Comparison of ENCODE assay signal across 11 cellular contexts in genomic region chr10:131929122-131929845, GRCh38. TPM values are rescaled to one million over a fixed set of nuclear protein-coding genes. Genes with fewer than 3 reads are reported as not detected.
DNase-seq lines count a peak whose midpoint lies in the region; ATAC-seq and TF ChIP-seq lines count a peak whose summit lies in the region.
"Had no signal": no experiment of that assay in that cellular context is flagged by ENCODE, and none has a peak within 500 bp of the region (broad histone marks: within the 10 kb centered on the region; RNA-seq: fewer than 3 reads in every experiment).

No MANE protein-coding gene starts in this region.

- H3K4me1 ChIP-seq in right atrium auricular region (peaks cover 0 to 72% of the 10 kb centered on the region in 2 donors), skeletal muscle satellite cell (ENCODE audit: control insufficient read depth, insufficient read depth, low read length) (peaks cover 53% of the 10 kb centered on the region)

- peak overlapping the region; percentile 34 for H3K27ac Mint-ChIP-seq in activated CD4-positive, alpha-beta T cell treated with anti-CD3 and anti-CD28 coated beads, Interleukin-2, amount 10 ng/mL, durations not matched to agents 24 days and 14 days
- peak overlapping the region; percentile 21 for H3K27ac Mint-ChIP-seq in activated T-helper 1 cell treated with anti-CD3 and anti-CD28 coated beads, Interleukin-12 subunit alpha, Interleukin-12 subunit beta, Interleukin-2, Interleukin-4 antibody, amounts not matched to agents 30 ng/mL and 10 ng/mL and 1 ng/mL, durations not matched to agents 14 hours and 24 hours and 36 hours

- intact Hi-C loops in activated CD4-positive, alpha-beta T cell treated with anti-CD3 and anti-CD28 coated beads, Interleukin-2, amount 10 ng/mL, durations not matched to agents 24 days and 14 days (cut with micrococcal nuclease) = no loop called here
- intact Hi-C loops in activated T-helper 1 cell treated with anti-CD3 and anti-CD28 coated beads, Interleukin-12 subunit alpha, Interleukin-12 subunit beta, Interleukin-2, Interleukin-4 antibody, amounts not matched to agents 30 ng/mL and 10 ng/mL and 1 ng/mL, durations not matched to agents 14 hours and 24 hours and 36 hours (cut with micrococcal nuclease) = loop anchor here (2.0 kb wide), 1 partner anchor 54 kb away; no protein-coding TSS in a partner anchor

- H3K9me3 ChIP-seq in right atrium auricular region (peaks cover 5 to 11% of the 10 kb centered on the region in 2 donors), skeletal muscle satellite cell (replicated peaks; ENCODE audit: low read length) (no peaks in the 10 kb centered on the region)
- H3K9me3 ChIP-seq: Peyer's patch had no signal

- TF ChIP-seq CTCF in right atrium auricular region (IDR thresholded peaks at IDR 0.05) = no peak
- no peak for TF ChIP-seq CTCF in foreskin fibroblast (IDR thresholded peaks at IDR 0.05; ENCODE audit: low read depth, low read length)

- no peaks in the 10 kb centered on the region for H3K27me3 ChIP-seq in right atrium auricular region
- H3K27me3 ChIP-seq in skeletal muscle satellite cell (ENCODE audit: control insufficient read depth, insufficient read depth, low read length) = no peaks in the 10 kb centered on the region
- H3K27me3 ChIP-seq: Peyer's patch had no signal

- H3K27ac ChIP-seq in right atrium auricular region = peak overlapping the region; percentile 46 to 60
- H3K27ac ChIP-seq: Peyer's patch had no signal

- H3K4me3 ChIP-seq in right atrium auricular region (no peak overlapping the region), skeletal muscle satellite cell (ENCODE audit: low read length) (no peak overlapping the region), foreskin fibroblast (ENCODE audit: low read depth in 1 of 2, low read length in 2 of 2) (no peak overlapping the region)
- H3K4me3 ChIP-seq: Peyer's patch had no signal

- no peak for DNase-seq in activated CD4-positive, alpha-beta T cell treated with anti-CD3 and anti-CD28 coated beads, Interleukin-2, amount 10 ng/mL, durations not matched to agents 24 days and 14 days
- DNase-seq in activated CD4-positive, alpha-beta T cell treated with anti-CD3 and anti-CD28 coated beads, Interleukin-2, amount 50 U/mL, for 4 hours = no peak
- DNase-seq in activated T-helper 1 cell treated with anti-CD3 and anti-CD28 coated beads, Interleukin-12 subunit alpha, Interleukin-12 subunit beta, Interleukin-2, Interleukin-4 antibody, amounts not matched to agents 30 ng/mL and 10 ng/mL and 1 ng/mL, durations not matched to agents 14 hours and 24 hours and 36 hours (ENCODE audit: low spot score) = no peak
- DNase-seq in right atrium auricular region (ENCODE audit: low spot score) (no peak), NCI-H524 (lab: John Stamatoyannopoulos, UW) (no peak), foreskin fibroblast (no peak)
- DNase-seq: NCI-H1694 treated with DMSO at 0.1 percent for 48 hours, Peyer's patch had no signal

- H3K4me3 Mint-ChIP-seq in activated CD4-positive, alpha-beta T cell treated with anti-CD3 and anti-CD28 coated beads, Interleukin-2, amount 10 ng/mL, durations not matched to agents 24 days and 14 days = no peak overlapping the region
- H3K4me3 Mint-ChIP-seq in activated T-helper 1 cell treated with anti-CD3 and anti-CD28 coated beads, Interleukin-12 subunit alpha, Interleukin-12 subunit beta, Interleukin-2, Interleukin-4 antibody, amounts not matched to agents 30 ng/mL and 10 ng/mL and 1 ng/mL, durations not matched to agents 14 hours and 24 hours and 36 hours = no peak overlapping the region

- no peak for ATAC-seq in HG03196 (IDR thresholded peaks at IDR 0.05; ENCODE audit: unreplicated experiment)

- H3K9me3 Mint-ChIP-seq in activated CD4-positive, alpha-beta T cell treated with anti-CD3 and anti-CD28 coated beads, Interleukin-2, amount 10 ng/mL, durations not matched to agents 24 days and 14 days = peaks cover 5% of the 10 kb centered on the region
- peaks cover 8% of the 10 kb centered on the region for H3K9me3 Mint-ChIP-seq in activated T-helper 1 cell treated with anti-CD3 and anti-CD28 coated beads, Interleukin-12 subunit alpha, Interleukin-12 subunit beta, Interleukin-2, Interleukin-4 antibody, amounts not matched to agents 30 ng/mL and 10 ng/mL and 1 ng/mL, durations not matched to agents 14 hours and 24 hours and 36 hours

- peaks cover 27% of the 10 kb centered on the region for H3K36me3 Mint-ChIP-seq in activated CD4-positive, alpha-beta T cell treated with anti-CD3 and anti-CD28 coated beads, Interleukin-2, amount 10 ng/mL, durations not matched to agents 24 days and 14 days (ENCODE audit: low read depth)
- H3K36me3 Mint-ChIP-seq in activated T-helper 1 cell treated with anti-CD3 and anti-CD28 coated beads, Interleukin-12 subunit alpha, Interleukin-12 subunit beta, Interleukin-2, Interleukin-4 antibody, amounts not matched to agents 30 ng/mL and 10 ng/mL and 1 ng/mL, durations not matched to agents 14 hours and 24 hours and 36 hours (ENCODE audit: low read depth) = peaks cover 25% of the 10 kb centered on the region

- H3K9ac ChIP-seq in skeletal muscle satellite cell (ENCODE audit: low read depth, low read length) = no peak overlapping the region

- no peaks in the 10 kb centered on the region for H3K36me3 ChIP-seq in right atrium auricular region
- H3K36me3 ChIP-seq in skeletal muscle satellite cell (ENCODE audit: insufficient read depth, low read length) = peaks cover 2% of the 10 kb centered on the region
- H3K36me3 ChIP-seq: Peyer's patch had no signal

- H3K4me2 ChIP-seq in skeletal muscle satellite cell (ENCODE audit: low read length) = peak overlapping the region; percentile 36

- peaks cover 53% of the 10 kb centered on the region for H3K4me1 Mint-ChIP-seq in activated CD4-positive, alpha-beta T cell treated with anti-CD3 and anti-CD28 coated beads, Interleukin-2, amount 10 ng/mL, durations not matched to agents 24 days and 14 days
- H3K4me1 Mint-ChIP-seq in activated T-helper 1 cell treated with anti-CD3 and anti-CD28 coated beads, Interleukin-12 subunit alpha, Interleukin-12 subunit beta, Interleukin-2, Interleukin-4 antibody, amounts not matched to agents 30 ng/mL and 10 ng/mL and 1 ng/mL, durations not matched to agents 14 hours and 24 hours and 36 hours (ENCODE audit: low read depth) = peaks cover 65% of the 10 kb centered on the region

- no peaks in the 10 kb centered on the region for H3K27me3 Mint-ChIP-seq in activated CD4-positive, alpha-beta T cell treated with anti-CD3 and anti-CD28 coated beads, Interleukin-2, amount 10 ng/mL, durations not matched to agents 24 days and 14 days
- no peaks in the 10 kb centered on the region for H3K27me3 Mint-ChIP-seq in activated T-helper 1 cell treated with anti-CD3 and anti-CD28 coated beads, Interleukin-12 subunit alpha, Interleukin-12 subunit beta, Interleukin-2, Interleukin-4 antibody, amounts not matched to agents 30 ng/mL and 10 ng/mL and 1 ng/mL, durations not matched to agents 14 hours and 24 hours and 36 hours (ENCODE audit: insufficient read depth)
- H3K27me3 Mint-ChIP-seq: activated naive CD4-positive, alpha-beta T cell treated with anti-CD3 and anti-CD28 coated beads, Interleukin-2, amount 10 ng/mL, durations not matched to agents 7 days and 5 days had no signal

RNA-seq across cellular contexts. Expression of gene PPP2R2D, which starts 28.5 kb away (rescaled TPM):
- total RNA-seq in activated CD4-positive, alpha-beta T cell treated with anti-CD3 and anti-CD28 coated beads, Interleukin-2, amount 10 ng/mL, durations not matched to agents 24 days and 14 days = 33.2 and 36.2 TPM in 2 replicates
- total RNA-seq in activated T-helper 1 cell treated with anti-CD3 and anti-CD28 coated beads, Interleukin-12 subunit alpha, Interleukin-12 subunit beta, Interleukin-2, Interleukin-4 antibody, amounts not matched to agents 30 ng/mL and 10 ng/mL and 1 ng/mL, durations not matched to agents 14 hours and 24 hours and 36 hours = 37.6 and 38.4 TPM in 2 replicates
- total RNA-seq in right atrium auricular region = 10 to 100 TPM; 23.8 to 30.6 TPM
- total RNA-seq in skeletal muscle satellite cell (2012; rRNA removed) = 21.8 and 22.5 TPM in 2 replicates

RNA-seq across cellular contexts. Expression of gene BNIP3, which starts 52.4 kb away (rescaled TPM):
- 94.4 and 95.1 TPM in 2 replicates for total RNA-seq in activated CD4-positive, alpha-beta T cell treated with anti-CD3 and anti-CD28 coated beads, Interleukin-2, amount 10 ng/mL, durations not matched to agents 24 days and 14 days
- total RNA-seq in activated T-helper 1 cell treated with anti-CD3 and anti-CD28 coated beads, Interleukin-12 subunit alpha, Interleukin-12 subunit beta, Interleukin-2, Interleukin-4 antibody, amounts not matched to agents 30 ng/mL and 10 ng/mL and 1 ng/mL, durations not matched to agents 14 hours and 24 hours and 36 hours = 43.0 and 48.9 TPM in 2 replicates
- 100 to 1,000 TPM; 187 to 189 TPM for total RNA-seq in right atrium auricular region
- total RNA-seq in skeletal muscle satellite cell (2012; rRNA removed) = 239 and 396 TPM in 2 replicates
